In genomic region chr1:211382182-211382713, GRCh38 we compare ENCODE assay signal across 9 cellular contexts. TPM values are rescaled to one million over a fixed set of nuclear protein-coding genes. Genes with fewer than 3 reads are reported as not detected.
DNase-seq lines count a peak whose midpoint lies in the region; ATAC-seq and TF ChIP-seq lines count a peak whose summit lies in the region.
"Had no signal": no experiment of that assay in that cellular context is flagged by ENCODE, and none has a peak within 500 bp of the region (broad histone marks: within the 10 kb centered on the region; RNA-seq: fewer than 3 reads in every experiment).

No MANE protein-coding gene starts in this region.

- intact Hi-C loops in activated B cell treated with CpG ODN at 0.5 μM for 24 hours (cut with micrococcal nuclease), result loop anchor here (1.0 to 5.0 kb wide), 7 partner anchors 34 to 1040 kb away; partner anchors contain the start of genes PPP2R5A, RCOR3, SLC30A1 and TRAF5

- peak overlapping the region; percentile 58; the same call in 1 of the 2 replicates for H3K4me3 ChIP-seq in iPS DF 6.9 (ENCODE audit: low read length)
- peak overlapping the region; percentile 70 for H3K4me3 ChIP-seq in smooth muscle cell
- H3K4me3 ChIP-seq: BLaER1 treated with 17β-estradiol and CSF1 and Interleukin-3, amounts not matched to agents 10 nM and 100 nM had no signal

- no peaks in the 10 kb centered on the region for H4K20me1 ChIP-seq in smooth muscle cell (ENCODE audit: low read depth)
- H4K20me1 ChIP-seq: BLaER1 treated with 17β-estradiol and CSF1 and Interleukin-3, amounts not matched to agents 10 nM and 100 nM had no signal

- CTCF ChIA-PET in activated B cell treated with CpG ODN at 0.5 μM for 24 hours (lab: Charles Lee), result no interaction called here

- H3K27me3 ChIP-seq in iPS DF 6.9 (ENCODE audit: control insufficient read depth, insufficient read depth, low read length) (no peaks in the 10 kb centered on the region), smooth muscle cell (ENCODE audit: low read depth) (no peaks in the 10 kb centered on the region)
- H3K27me3 ChIP-seq: BLaER1 treated with 17β-estradiol and CSF1 and Interleukin-3, amounts not matched to agents 10 nM and 100 nM had no signal

- no peaks in the 10 kb centered on the region for H3K9me3 Mint-ChIP-seq in activated B cell treated with CpG ODN at 0.5 μM for 24 hours

- H3K36me3 Mint-ChIP-seq in activated B cell treated with CpG ODN at 0.5 μM for 24 hours (ENCODE audit: low read depth), result peaks cover 11% of the 10 kb centered on the region

- H3K4me1 ChIP-seq in iPS DF 6.9 (ENCODE audit: control insufficient read depth, insufficient read depth, low read length) (peaks cover under 1% of the 10 kb centered on the region; the same call in 1 of the 2 replicates), smooth muscle cell (ENCODE audit: low read depth) (peaks cover 10% of the 10 kb centered on the region)

- peak overlapping the region; percentile 98 for H3K27ac Mint-ChIP-seq in activated B cell treated with CpG ODN at 0.5 μM for 24 hours

- H3K4me3 Mint-ChIP-seq in activated B cell treated with CpG ODN at 0.5 μM for 24 hours, result peak overlapping the region; percentile 93

- H3K4me2 ChIP-seq in smooth muscle cell, result peak overlapping the region; percentile 89
- H3K4me2 ChIP-seq: BLaER1 treated with 17β-estradiol and CSF1 and Interleukin-3, amounts not matched to agents 10 nM and 100 nM had no signal

- H2AFZ ChIP-seq in smooth muscle cell (ENCODE audit: low read depth), result peak overlapping the region; percentile 84

- peak; percentile 75 for DNase-seq in NCI-H1694 (lab: John Stamatoyannopoulos, UW)
- DNase-seq in NCI-H1694 treated with DMSO at 0.1 percent for 48 hours (lab: John Stamatoyannopoulos, UW), result no peak
- DNase-seq in activated B cell treated with CpG ODN at 0.5 μM for 24 hours, result no peak
- no peak for DNase-seq in iPS DF 6.9 (ENCODE audit: low read depth, low spot score)
- DNase-seq in smooth muscle cell (lab: John Stamatoyannopoulos, UW; ENCODE audit: unreplicated experiment), result no peak
- no peak for DNase-seq in stimulated activated naive CD4-positive, alpha-beta T cell (lab: John Stamatoyannopoulos, UW)
- DNase-seq in GDM1 (lab: John Stamatoyannopoulos, UW), result no peak
- no peak for DNase-seq in RPMI8226

- H3K4me1 Mint-ChIP-seq in activated B cell treated with CpG ODN at 0.5 μM for 24 hours, result peaks cover 20% of the 10 kb centered on the region

- H3K36me3 ChIP-seq in iPS DF 6.9 (ENCODE audit: control insufficient read depth, insufficient read depth, low read length) (no peaks in the 10 kb centered on the region), smooth muscle cell (ENCODE audit: low read depth) (peaks cover 5% of the 10 kb centered on the region)
- H3K36me3 ChIP-seq: BLaER1 treated with 17β-estradiol and CSF1 and Interleukin-3, amounts not matched to agents 10 nM and 100 nM had no signal

- H3K79me2 ChIP-seq in smooth muscle cell (ENCODE audit: low read depth), result no peaks in the 10 kb centered on the region

- H3F3A ChIP-seq in smooth muscle cell (ENCODE audit: low read depth), result no peaks in the 10 kb centered on the region

- POLR2A ChIA-PET in activated B cell treated with CpG ODN at 0.5 μM for 24 hours (lab: Charles Lee), result interaction anchor here (0.6 to 2.6 kb wide), 18 partner anchors 10 to 316 kb away, joined by 3 to 47 read pairs (median 4); partner anchors contain the start of genes SLC30A1 and TRAF5

- WGBS in iPS DF 6.9 (ENCODE audit: insufficient coverage, insufficient read length), result no CpG with 5 or more reads among the region's 17 CpGs
- WGBS in smooth muscle cell (ENCODE audit: low lambda C conversion rate), result 25% methylated on average over 14 of the region's 17 CpGs

- ATAC-seq in activated B cell treated with CpG ODN at 0.5 μM for 24 hours (ENCODE audit: low read depth), result no peak

- H3K27me3 Mint-ChIP-seq in activated B cell treated with CpG ODN at 0.5 μM for 24 hours, result no peaks in the 10 kb centered on the region

- no peaks in the 10 kb centered on the region for H3K9me3 ChIP-seq in iPS DF 6.9 (ENCODE audit: control insufficient read depth, insufficient read depth, low read length)
- no peaks in the 10 kb centered on the region for H3K9me3 ChIP-seq in smooth muscle cell (replicated peaks; ENCODE audit: low read depth)

- H3K9ac ChIP-seq in smooth muscle cell (ENCODE audit: low read depth), result peak overlapping the region; percentile 94
- H3K9ac ChIP-seq: BLaER1 treated with 17β-estradiol and CSF1 and Interleukin-3, amounts not matched to agents 10 nM and 100 nM had no signal

- TF ChIP-seq CTCF in activated B cell treated with CpG ODN at 0.5 μM for 24 hours (IDR thresholded peaks at IDR 0.05) (no peak), smooth muscle cell (IDR thresholded peaks at IDR 0.05; ENCODE audit: borderline replicate concordance, insufficient read depth, poor library complexity, severe bottlenecking) (no peak)

- H3K27ac ChIP-seq in iPS DF 6.9 (ENCODE audit: low read length), result no peak overlapping the region
- peak overlapping the region; percentile 92 for H3K27ac ChIP-seq in smooth muscle cell (ENCODE audit: low read depth)
- H3K27ac ChIP-seq: BLaER1 treated with 17β-estradiol and CSF1 and Interleukin-3, amounts not matched to agents 10 nM and 100 nM had no signal

RNA-seq across cellular contexts. Expression of gene TRAF5, which starts 55.6 kb away (rescaled TPM):
- total RNA-seq in activated B cell treated with CpG ODN at 0.5 μM for 24 hours, result 61.4 and 73.1 TPM in 2 replicates
- 15.0 and 18.7 TPM in 2 replicates for total RNA-seq in smooth muscle cell
- 6.1 and 10.2 TPM in 2 replicates for polyA plus RNA-seq in smooth muscle cell
